In genomic region chr5:31021181-31021624, GRCh38 we compare ENCODE assay signal across 22 cellular contexts.
DNase-seq lines count a peak whose midpoint lies in the region; ATAC-seq, FAIRE-seq and TF ChIP-seq lines count a peak whose summit lies in the region.
"Had no signal": no experiment of that assay in that cellular context is flagged by ENCODE, and none has a peak within 500 bp of the region (broad histone marks: within the 10 kb centered on the region; RNA-seq: fewer than 3 reads in every experiment).

No MANE protein-coding gene starts in this region.

- no peaks in the 10 kb centered on the region for H3K36me3 ChIP-seq in brain microvascular endothelial cell (replicated peaks)
- H3K36me3 ChIP-seq: spleen, thoracic aorta had no signal

- in situ Hi-C loops in brain microvascular endothelial cell (cut with HindIII; ENCODE audit: low pct_ligation_motif_present, low sequenced_read_pairs) = no loop called here

- H3K27me3 ChIP-seq in brain microvascular endothelial cell (replicated peaks) = no peaks in the 10 kb centered on the region
- H3K27me3 ChIP-seq: spleen had no signal

- H3K36me3 Mint-ChIP-seq in stimulated activated effector memory CD8-positive, alpha-beta T cell treated with anti-CD3 and anti-CD28 coated beads, Interleukin-12 subunit alpha, Interleukin-12 subunit beta, amount 100 ng/mL, for 72 hours = no peaks in the 10 kb centered on the region
- H3K36me3 Mint-ChIP-seq: naive B cell had no signal

- no peak overlapping the region for H3K4me3 Mint-ChIP-seq in stimulated activated effector memory CD8-positive, alpha-beta T cell treated with anti-CD3 and anti-CD28 coated beads, Interleukin-12 subunit alpha, Interleukin-12 subunit beta, amount 100 ng/mL, for 72 hours
- H3K4me3 Mint-ChIP-seq: naive B cell had no signal

- H3K4me3 ChIP-seq in brain microvascular endothelial cell (ENCODE audit: low read depth, low read length) = no peak overlapping the region
- H3K4me3 ChIP-seq: spleen, thoracic aorta had no signal

- peak; percentile 29 for DNase-seq in DMS53 (lab: John Stamatoyannopoulos, UW)
- no peak for DNase-seq in DMS53 treated with DMSO at 0.1 percent for 48 hours (lab: John Stamatoyannopoulos, UW; ENCODE audit: unreplicated experiment)
- DNase-seq in brain microvascular endothelial cell = peak; percentile 80
- peak; percentile 29 for DNase-seq in urothelium cell line (ENCODE audit: low spot score)
- no peak for DNase-seq in cerebellar nuclear complex (lab: John Stamatoyannopoulos, UW)
- no peak for DNase-seq in stimulated activated CD4-positive, alpha-beta T cell treated with anti-CD3 and anti-CD28 coated beads, Interleukin-2, amount 100 ng/mL, for 24 hours
- no peak for DNase-seq in stimulated activated effector memory CD8-positive, alpha-beta T cell treated with anti-CD3 and anti-CD28 coated beads, Interleukin-12 subunit alpha, Interleukin-12 subunit beta, amount 100 ng/mL, for 72 hours (ENCODE audit: low spot score in 2 of 2)
- DNase-seq: activated CD4-positive, alpha-beta T cell treated with anti-CD3 and anti-CD28 coated beads for 48 hours; anterior cingulate cortex; C1 segment of cervical spinal cord; cortex of kidney; erythroblast; glutamatergic neuron; mammary epithelial cell; naive B cell; NCI-H1930; NCI-H446; posterior cingulate gyrus; spleen had no signal

- no peak for ATAC-seq in stimulated activated effector memory CD8-positive, alpha-beta T cell treated with anti-CD3 and anti-CD28 coated beads, Interleukin-12 subunit alpha, Interleukin-12 subunit beta, amount 100 ng/mL, for 72 hours

- FAIRE-seq in islet of Langerhans (lab: Jason Lieb, UNC) = peak; percentile 33
- FAIRE-seq in urothelium cell line (lab: Jason Lieb, UNC) = peak; percentile 40

- no peak overlapping the region for H3K27ac Mint-ChIP-seq in stimulated activated effector memory CD8-positive, alpha-beta T cell treated with anti-CD3 and anti-CD28 coated beads, Interleukin-12 subunit alpha, Interleukin-12 subunit beta, amount 100 ng/mL, for 72 hours
- H3K27ac Mint-ChIP-seq: naive B cell had no signal

- no peaks in the 10 kb centered on the region for H3K4me1 Mint-ChIP-seq in stimulated activated effector memory CD8-positive, alpha-beta T cell treated with anti-CD3 and anti-CD28 coated beads, Interleukin-12 subunit alpha, Interleukin-12 subunit beta, amount 100 ng/mL, for 72 hours
- H3K4me1 Mint-ChIP-seq: naive B cell had no signal

- no peak for TF ChIP-seq CTCF in brain microvascular endothelial cell (IDR thresholded peaks at IDR 0.05; ENCODE audit: low read depth, low read length, missing control alignments)

- peaks cover 12% of the 10 kb centered on the region for H3K9me3 Mint-ChIP-seq in stimulated activated effector memory CD8-positive, alpha-beta T cell treated with anti-CD3 and anti-CD28 coated beads, Interleukin-12 subunit alpha, Interleukin-12 subunit beta, amount 100 ng/mL, for 72 hours

- H3K27ac ChIP-seq in brain microvascular endothelial cell = peak overlapping the region; percentile 75
- H3K27ac ChIP-seq: 22Rv1, spleen, thoracic aorta had no signal

Comparison
In these comparisons a context has a peak if more than half of its experiments do, and no peak if none do; other contexts are left out.
1. DNase-seq: peak in DMS53 (single experiment), brain microvascular endothelial cell (single experiment) and urothelium cell line (single experiment); none in DMS53 treated with DMSO at 0.1 percent for 48 hours (single experiment), cerebellar nuclear complex (0 of 2), stimulated activated CD4-positive, alpha-beta T cell treated with anti-CD3 and anti-CD28 coated beads, Interleukin-2, amount 100 ng/mL, for 24 hours (0 of 2) and stimulated activated effector memory CD8-positive, alpha-beta T cell treated with anti-CD3 and anti-CD28 coated beads, Interleukin-12 subunit alpha, Interleukin-12 subunit beta, amount 100 ng/mL, for 72 hours (0 of 2).